16 cellular contexts compared by ENCODE assay signal in genomic region chr12:112792743-112793142, GRCh38. TPM values are rescaled to one million over a fixed set of nuclear protein-coding genes. Genes with fewer than 3 reads are reported as not detected.
DNase-seq lines count a peak whose midpoint lies in the region; ATAC-seq, FAIRE-seq and TF ChIP-seq lines count a peak whose summit lies in the region.
"Had no signal": no experiment of that assay in that cellular context is flagged by ENCODE, and none has a peak within 500 bp of the region (broad histone marks: within the 10 kb centered on the region; RNA-seq: fewer than 3 reads in every experiment).

No MANE protein-coding gene starts in this region.

- no peak overlapping the region for H4K91ac ChIP-seq in H9 (ENCODE audit: insufficient read length, low read depth, low read length)
- H4K91ac ChIP-seq in H1 (replicated peaks; ENCODE audit: insufficient read length, low read length): no peak overlapping the region

- peak; percentile 7 to 10; a peak in 1 of 4 replicates for TF ChIP-seq RAD21 in H1 (IDR thresholded peaks at IDR 0.05 in 1 of 2, conservative IDR thresholded peaks at IDR 0.05 in 1 of 2; ENCODE audit: low read depth in 2 of 2, low read length in 2 of 2)

- H3K27me3 ChIP-seq in H9 (ENCODE audit: insufficient read depth, low read length) (peaks cover 6% of the 10 kb centered on the region; the same call in 1 of the 2 replicates), H1 (replicated peaks in 1 of 4; ENCODE audit: control insufficient read depth in 3 of 4, extremely low read depth in 1 of 4, insufficient read depth in 3 of 4, low read length in 3 of 4) (peaks cover 6 to 20% (median 16%) of the 10 kb centered on the region in 4 experiments; a peak in 6 of 7 replicates), neuron (ENCODE audit: insufficient read depth, low read length) (peaks cover 33% of the 10 kb centered on the region)

- H3K4me3 Mint-ChIP-seq in H9 (0 out of 5 replicates have a peak overlapping the region, but pooled peaks of 1 of the 2 experiments have one; percentile 71), type B pancreatic cell (no peak overlapping the region)
- H3K4me3 Mint-ChIP-seq: CD4-positive, alpha-beta T cell had no signal

- H4K8ac ChIP-seq in H9 (replicated peaks; ENCODE audit: insufficient read length, low read depth, low read length): no peak overlapping the region
- H4K8ac ChIP-seq in H1 (ENCODE audit: extremely low read depth, insufficient read depth, low read length): no peak overlapping the region

- ATAC-seq in SK-N-SH treated with all-trans-retinoic acid at 6 μM for 48 hours (no peak), GM21619 (IDR thresholded peaks at IDR 0.05; ENCODE audit: unreplicated experiment) (no peak)
- ATAC-seq: HCT116 had no signal

- H3K4me2 ChIP-seq in H9 (ENCODE audit: insufficient read depth, insufficient read length, low read length) (peak overlapping the region; percentile 76), H1 (ENCODE audit: insufficient read depth in 1 of 2, low read depth in 2 of 2, low read length in 2 of 2) (peak overlapping the region; percentile 64 to 69; a peak in 3 of 4 replicates)
- H3K4me2 ChIP-seq: BLaER1, KMS-11, PC-9 had no signal

- H3K56ac ChIP-seq in H9 (ENCODE audit: insufficient read length, low read depth, low read length) (no peak overlapping the region), H1 (replicated peaks; ENCODE audit: insufficient read length, low read depth, low read length) (no peak overlapping the region)

- H3K27ac Mint-ChIP-seq in H9 (no peak overlapping the region), type B pancreatic cell (no peak overlapping the region)
- H3K27ac Mint-ChIP-seq: CD4-positive, alpha-beta T cell had no signal

- no peak for TF ChIP-seq EP300 in H1 (IDR thresholded peaks at IDR 0.05; ENCODE audit: borderline replicate concordance in 1 of 2, low read depth in 2 of 2, low read length in 2 of 2)

- no peak for TF ChIP-seq POLR2A in H1 (IDR thresholded peaks at IDR 0.05; ENCODE audit: control extremely low read depth in 1 of 2, low read depth in 2 of 2, low read length in 2 of 2)

- H3K27me3 Mint-ChIP-seq in H9 (ENCODE audit: low read depth): peaks cover 38% of the 10 kb centered on the region
- H3K27me3 Mint-ChIP-seq in type B pancreatic cell: peaks cover 49% of the 10 kb centered on the region

- TF ChIP-seq CTCF in H9 (conservative IDR thresholded peaks at IDR 0.05) (no peak), H1 (IDR thresholded peaks at IDR 0.05; ENCODE audit: control extremely low read depth in 1 of 3, insufficient read depth in 1 of 3, low read depth in 1 of 3, low read length in 3 of 3) (no peak), type B pancreatic cell (conservative IDR thresholded peaks at IDR 0.05) (no peak)

- H3K9me3 Mint-ChIP-seq in H9 (no peaks in the 10 kb centered on the region; a peak in 1 of 5 replicates), type B pancreatic cell (no peaks in the 10 kb centered on the region)
- H3K9me3 Mint-ChIP-seq: CD4-positive, alpha-beta T cell had no signal

- H3K9ac ChIP-seq in H9 (ENCODE audit: extremely low read depth, insufficient read length, low read length): no peak overlapping the region
- no peak overlapping the region for H3K9ac ChIP-seq in H1 (replicated peaks in 1 of 4; ENCODE audit: extremely low read depth in 1 of 4, low read depth in 3 of 4, low read length in 3 of 4)
- H3K9ac ChIP-seq: BLaER1, KMS-11 had no signal

- H4K20me1 ChIP-seq in H9 (ENCODE audit: control insufficient read depth, insufficient read depth, insufficient read length): no peaks in the 10 kb centered on the region
- peaks cover 0 to 2% of the 10 kb centered on the region in 2 experiments for H4K20me1 ChIP-seq in H1 (replicated peaks in 1 of 2; ENCODE audit: control insufficient read depth in 1 of 2, insufficient read depth in 2 of 2, low read length in 2 of 2)
- H4K20me1 ChIP-seq: BLaER1 had no signal

- no peak overlapping the region for H2BK5ac ChIP-seq in H9 (ENCODE audit: insufficient read length, low read length)
- no peak overlapping the region for H2BK5ac ChIP-seq in H1 (ENCODE audit: low read depth, low read length)

- POLR2A ChIA-PET in H1 (lab: Charles Lee; ENCODE audit: partially characterized antibody): interaction anchor here (0.6 kb wide), 1 partner anchor 891 kb away, joined by 3 read pairs; no protein-coding TSS in a partner anchor

- H3K79me2 ChIP-seq in H9 (ENCODE audit: insufficient read depth, low read length) (no peaks in the 10 kb centered on the region), H1 (ENCODE audit: control insufficient read depth in 1 of 2, insufficient read depth in 2 of 2, low read length in 2 of 2) (no peaks in the 10 kb centered on the region)

- H3K4me1 ChIP-seq in H9 (ENCODE audit: insufficient read depth, low read length) (peaks cover 9% of the 10 kb centered on the region; the same call in 1 of the 2 replicates), H1 (replicated peaks in 1 of 4; ENCODE audit: control insufficient read depth in 3 of 4, insufficient read depth in 4 of 4, low read length in 3 of 4) (peaks cover 8 to 14% (median 12%) of the 10 kb centered on the region in 4 experiments), neuron (ENCODE audit: insufficient read depth, low read length) (peaks cover 11% of the 10 kb centered on the region)

- CTCF ChIA-PET in H1 (lab: Charles Lee; ENCODE audit: partially characterized antibody): interaction anchor here (0.6 to 2.4 kb wide), 8 partner anchors 10 to 200 kb away, joined by 3 to 8 read pairs (median 4); no protein-coding TSS in a partner anchor

- H3T11ph ChIP-seq in H9 (ENCODE audit: low read length): no peak overlapping the region

- H3K23me2 ChIP-seq in H9 (ENCODE audit: insufficient read length, low read depth, low read length, poor library complexity, severe bottlenecking) (no peaks in the 10 kb centered on the region), H1 (ENCODE audit: low read depth, low read length) (peaks cover 10% of the 10 kb centered on the region)

- H2BK15ac ChIP-seq in H9 (ENCODE audit: low read depth, low read length): no peak overlapping the region
- 0 out of 2 replicates have a peak overlapping the region, but pooled peaks have one; percentile 48 for H2BK15ac ChIP-seq in H1 (ENCODE audit: low read length)

- no peak overlapping the region for H3K23ac ChIP-seq in H9 (ENCODE audit: insufficient read length, low read depth, low read length)
- no peak overlapping the region for H3K23ac ChIP-seq in H1 (ENCODE audit: insufficient read length)

- H3K18ac ChIP-seq in H9 (ENCODE audit: insufficient read length, low read depth, low read length): no peak overlapping the region
- peak overlapping the region; percentile 38; the same call in 1 of the 2 replicates for H3K18ac ChIP-seq in H1 (ENCODE audit: extremely low read depth, low read length)

- H3K4me3 ChIP-seq in H1 (ENCODE audit: extremely low read depth in 1 of 4, insufficient read depth in 2 of 4, low read depth in 3 of 4, low read length in 4 of 4) (0 out of 8 replicates have a peak overlapping the region, but pooled peaks of 1 of the 4 experiments have one; percentile 53), neuron (ENCODE audit: low read length) (peak overlapping the region; percentile 14)
- H3K4me3 ChIP-seq: BLaER1, PC-9 had no signal

- H3K4me1 Mint-ChIP-seq in H9: peaks cover 30 to 57% of the 10 kb centered on the region in 2 experiments
- H3K4me1 Mint-ChIP-seq in type B pancreatic cell (ENCODE audit: unreplicated experiment): no peaks in the 10 kb centered on the region

- H2BK20ac ChIP-seq in H9 (ENCODE audit: low read depth, low read length, poor library complexity, severe bottlenecking): no peak overlapping the region
- no peak overlapping the region for H2BK20ac ChIP-seq in H1 (ENCODE audit: low read length)

- no peak overlapping the region for H2AK5ac ChIP-seq in H9 (ENCODE audit: insufficient read length, low read length)
- H2AK5ac ChIP-seq in H1 (ENCODE audit: low read depth, low read length): no peak overlapping the region

- H3K27ac ChIP-seq in H9 (ENCODE audit: insufficient read length, low read depth, low read length) (no peak overlapping the region), H1 (ENCODE audit: low read depth, low read length) (no peak overlapping the region)
- H3K27ac ChIP-seq: BLaER1, KMS-11, PC-9, RWPE1 had no signal

- H3K14ac ChIP-seq in H9 (ENCODE audit: insufficient read depth, low read length) (no peak overlapping the region), H1 (ENCODE audit: insufficient read length) (no peak overlapping the region)

- no peak for FAIRE-seq in H1 (lab: Jason Lieb, UNC)
- FAIRE-seq: HTR-8/SVneo had no signal

- no peaks in the 10 kb centered on the region; a peak in 1 of 7 replicates for H3K36me3 Mint-ChIP-seq in H9 (ENCODE audit: insufficient read depth in 1 of 3, low read depth in 3 of 3)
- no peaks in the 10 kb centered on the region for H3K36me3 Mint-ChIP-seq in type B pancreatic cell

- H4K5ac ChIP-seq in H9 (ENCODE audit: insufficient read length, low read depth, low read length) (no peak overlapping the region), H1 (ENCODE audit: insufficient read length, low read depth, low read length) (no peak overlapping the region)

- H2BK120ac ChIP-seq in H9 (ENCODE audit: low read depth, low read length, poor library complexity, severe bottlenecking): no peak overlapping the region
- no peak overlapping the region for H2BK120ac ChIP-seq in H1 (replicated peaks; ENCODE audit: low read depth, low read length)

- H3K9me3 ChIP-seq in H9 (ENCODE audit: control insufficient read depth, low read depth, low read length): no peaks in the 10 kb centered on the region
- no peaks in the 10 kb centered on the region for H3K9me3 ChIP-seq in H1 (ENCODE audit: insufficient read depth in 2 of 2, low read depth in 1 of 2, low read length in 1 of 2)
- H3K9me3 ChIP-seq in neuron (ENCODE audit: low read length): no peaks in the 10 kb centered on the region
- H3K9me3 ChIP-seq: BLaER1 had no signal

- H3K4ac ChIP-seq in H9 (ENCODE audit: low read depth, low read length): no peak overlapping the region
- H3K4ac ChIP-seq in H1 (replicated peaks; ENCODE audit: insufficient read length, low read depth, low read length): no peak overlapping the region

- no peaks in the 10 kb centered on the region for H3K36me3 ChIP-seq in H1 (ENCODE audit: control insufficient read depth in 2 of 4, insufficient read depth in 4 of 4, low read length in 3 of 4)
- H3K36me3 ChIP-seq in neuron (ENCODE audit: insufficient read depth, low read length): no peaks in the 10 kb centered on the region
- H3K36me3 ChIP-seq: BLaER1 had no signal

- H2AFZ ChIP-seq in H9 (ENCODE audit: low read length): no peak overlapping the region
- H2AFZ ChIP-seq in H1 (ENCODE audit: low read length): no peak overlapping the region
- no peak overlapping the region for H2AFZ ChIP-seq in neuron (ENCODE audit: low read depth, low read length)
- H2AFZ ChIP-seq: PC-9 had no signal

- H3K79me1 ChIP-seq in H9 (ENCODE audit: insufficient read depth, low read depth, low read length, poor library complexity, severe bottlenecking) (no peaks in the 10 kb centered on the region), H1 (ENCODE audit: low read depth, low read length) (no peaks in the 10 kb centered on the region)

- H2BK12ac ChIP-seq in H9 (ENCODE audit: insufficient read length, low read depth, low read length): no peak overlapping the region
- no peak overlapping the region for H2BK12ac ChIP-seq in H1 (ENCODE audit: low read depth, low read length)

- DNase-seq in H9 (no peak), H1 (ENCODE audit: low read depth in 1 of 2, low spot score in 2 of 2) (no peak), NCI-H2227 treated with DMSO at 0.1 percent for 48 hours (lab: John Stamatoyannopoulos, UW) (no peak), type B pancreatic cell (ENCODE audit: extremely low spot score, unreplicated experiment) (no peak)
- DNase-seq: CD4-positive, alpha-beta T cell; IMR-90; NCI-H524 treated with DMSO at 0.1 percent for 48 hours; PC-9 had no signal

- WGBS in H9 (ENCODE audit: extremely low coverage, insufficient read length, low lambda C conversion rate): no CpG with 5 or more reads among the region's 5 CpGs
- 73% methylated on average over 5 of the region's 5 CpGs; no CpG with 5 or more reads in 1 of the 2 experiments for WGBS in H1 (ENCODE audit: extremely low coverage in 1 of 2, insufficient coverage in 1 of 2, insufficient read length in 1 of 2, insufficient replicate concordance in 2 of 2, low coverage in 1 of 2, low lambda C conversion rate in 2 of 2, missing lambda C conversion rate in 1 of 2), 2 experiments

RNA-seq across cellular contexts. Expression of gene RPH3A, which starts 1.2 kb away (rescaled TPM):
- total RNA-seq in H9 (2021) (not detected in 2 replicates), type B pancreatic cell (ENCODE audit: low replicate concordance) (0.26 and 0.29 TPM in 2 replicates)
- not detected in 2 replicates for total RNA-seq in H1 (2021; fragmentation: NEBNext Ultra II Directional; extraction: Animal tissue kit (Norgen Biotek cat#: 25700))
- polyA plus RNA-seq in H1 (2011; rRNA removed): 0.02 TPM in 1 of 2 replicates, not detected in the other
- 0.06 TPM for polyA plus RNA-seq in H1 (2011; cell fraction: cytosol; rRNA removed)
- 0.04 TPM for polyA plus RNA-seq in H1 (2011; cell fraction: nucleus; rRNA removed)
- 0.04 to 0.16 TPM (median 0.07 TPM) in 3 of 4 replicates, not detected in the other for polyA plus RNA-seq in H1 (2012, experiment 1 of 2)
- not detected for polyA plus RNA-seq in H1 (2012, experiment 2 of 2)
- 0.06 TPM for polyA plus RNA-seq in H1 (2013, experiment 1 of 2)
- 0.04 TPM for polyA plus RNA-seq in H1 (2013, experiment 2 of 2)
- polyA minus RNA-seq in H1 (2011; rRNA and poly(A)+ RNA removed): not detected in 2 replicates
- polyA minus RNA-seq in H1 (2011; cell fraction: cytosol; rRNA and poly(A)+ RNA removed): not detected
- polyA minus RNA-seq in H1 (2011; cell fraction: nucleus; rRNA and poly(A)+ RNA removed): not detected
- total RNA-seq: CD4-positive, alpha-beta T cell; IMR-90; PC-9 had no signal
- polyA plus RNA-seq: IMR-90 had no signal
